In the genomic region with DNA sequence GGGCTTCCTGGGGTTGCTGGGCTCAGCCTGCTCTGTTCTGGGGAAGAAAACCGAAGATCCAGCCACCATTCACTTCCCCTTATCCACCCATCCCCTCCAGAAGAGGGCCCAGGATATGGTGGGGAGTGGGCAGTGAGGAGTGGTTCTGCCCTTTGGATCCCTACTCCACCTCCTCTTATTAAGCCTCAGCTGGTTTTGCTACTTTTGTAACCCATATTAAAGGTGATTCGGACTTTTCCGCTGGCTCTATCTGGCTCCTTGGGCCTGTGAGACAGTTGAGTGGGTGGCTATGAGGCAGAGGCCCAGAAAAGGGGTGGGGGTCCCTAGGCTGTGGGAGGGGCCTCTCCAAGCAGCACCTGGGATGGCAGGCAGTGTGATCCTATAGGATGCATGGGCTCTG, we compare ENCODE assay signal across 1 cellular context.
TF ChIP-seq lines count a peak whose summit lies in the region.

No MANE protein-coding gene starts in this region.

TF ChIP-seq in K562, 482 proteins besides CTCF, POLR2A, EP300 and RAD21 (continued from another document):
- TF ChIP-seq POLR2AphosphoS2 (IDR thresholded peaks at IDR 0.05; ENCODE audit: low read length) (peak; percentile 51; the same call in 1 of the 2 replicates), PURB (CRISPR knock-in tag; IDR thresholded peaks at IDR 0.05; ENCODE audit: low read depth) (no peak)
- TF ChIP-seq, protein P1, sequence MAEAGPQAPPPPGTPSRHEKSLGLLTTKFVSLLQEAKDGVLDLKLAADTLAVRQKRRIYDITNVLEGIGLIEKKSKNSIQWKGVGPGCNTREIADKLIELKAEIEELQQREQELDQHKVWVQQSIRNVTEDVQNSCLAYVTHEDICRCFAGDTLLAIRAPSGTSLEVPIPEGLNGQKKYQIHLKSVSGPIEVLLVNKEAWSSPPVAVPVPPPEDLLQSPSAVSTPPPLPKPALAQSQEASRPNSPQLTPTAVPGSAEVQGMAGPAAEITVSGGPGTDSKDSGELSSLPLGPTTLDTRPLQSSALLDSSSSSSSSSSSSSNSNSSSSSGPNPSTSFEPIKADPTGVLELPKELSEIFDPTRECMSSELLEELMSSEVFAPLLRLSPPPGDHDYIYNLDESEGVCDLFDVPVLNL (CRISPR knock-in tag; IDR thresholded peaks at IDR 0.05; ENCODE audit: low read depth), result no peak
- TF ChIP-seq, protein P2, sequence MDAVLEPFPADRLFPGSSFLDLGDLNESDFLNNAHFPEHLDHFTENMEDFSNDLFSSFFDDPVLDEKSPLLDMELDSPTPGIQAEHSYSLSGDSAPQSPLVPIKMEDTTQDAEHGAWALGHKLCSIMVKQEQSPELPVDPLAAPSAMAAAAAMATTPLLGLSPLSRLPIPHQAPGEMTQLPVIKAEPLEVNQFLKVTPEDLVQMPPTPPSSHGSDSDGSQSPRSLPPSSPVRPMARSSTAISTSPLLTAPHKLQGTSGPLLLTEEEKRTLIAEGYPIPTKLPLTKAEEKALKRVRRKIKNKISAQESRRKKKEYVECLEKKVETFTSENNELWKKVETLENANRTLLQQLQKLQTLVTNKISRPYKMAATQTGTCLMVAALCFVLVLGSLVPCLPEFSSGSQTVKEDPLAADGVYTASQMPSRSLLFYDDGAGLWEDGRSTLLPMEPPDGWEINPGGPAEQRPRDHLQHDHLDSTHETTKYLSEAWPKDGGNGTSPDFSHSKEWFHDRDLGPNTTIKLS (IDR thresholded peaks at IDR 0.05; ENCODE audit: borderline replicate concordance, low read depth), result no peak
- TF ChIP-seq, protein P3, sequence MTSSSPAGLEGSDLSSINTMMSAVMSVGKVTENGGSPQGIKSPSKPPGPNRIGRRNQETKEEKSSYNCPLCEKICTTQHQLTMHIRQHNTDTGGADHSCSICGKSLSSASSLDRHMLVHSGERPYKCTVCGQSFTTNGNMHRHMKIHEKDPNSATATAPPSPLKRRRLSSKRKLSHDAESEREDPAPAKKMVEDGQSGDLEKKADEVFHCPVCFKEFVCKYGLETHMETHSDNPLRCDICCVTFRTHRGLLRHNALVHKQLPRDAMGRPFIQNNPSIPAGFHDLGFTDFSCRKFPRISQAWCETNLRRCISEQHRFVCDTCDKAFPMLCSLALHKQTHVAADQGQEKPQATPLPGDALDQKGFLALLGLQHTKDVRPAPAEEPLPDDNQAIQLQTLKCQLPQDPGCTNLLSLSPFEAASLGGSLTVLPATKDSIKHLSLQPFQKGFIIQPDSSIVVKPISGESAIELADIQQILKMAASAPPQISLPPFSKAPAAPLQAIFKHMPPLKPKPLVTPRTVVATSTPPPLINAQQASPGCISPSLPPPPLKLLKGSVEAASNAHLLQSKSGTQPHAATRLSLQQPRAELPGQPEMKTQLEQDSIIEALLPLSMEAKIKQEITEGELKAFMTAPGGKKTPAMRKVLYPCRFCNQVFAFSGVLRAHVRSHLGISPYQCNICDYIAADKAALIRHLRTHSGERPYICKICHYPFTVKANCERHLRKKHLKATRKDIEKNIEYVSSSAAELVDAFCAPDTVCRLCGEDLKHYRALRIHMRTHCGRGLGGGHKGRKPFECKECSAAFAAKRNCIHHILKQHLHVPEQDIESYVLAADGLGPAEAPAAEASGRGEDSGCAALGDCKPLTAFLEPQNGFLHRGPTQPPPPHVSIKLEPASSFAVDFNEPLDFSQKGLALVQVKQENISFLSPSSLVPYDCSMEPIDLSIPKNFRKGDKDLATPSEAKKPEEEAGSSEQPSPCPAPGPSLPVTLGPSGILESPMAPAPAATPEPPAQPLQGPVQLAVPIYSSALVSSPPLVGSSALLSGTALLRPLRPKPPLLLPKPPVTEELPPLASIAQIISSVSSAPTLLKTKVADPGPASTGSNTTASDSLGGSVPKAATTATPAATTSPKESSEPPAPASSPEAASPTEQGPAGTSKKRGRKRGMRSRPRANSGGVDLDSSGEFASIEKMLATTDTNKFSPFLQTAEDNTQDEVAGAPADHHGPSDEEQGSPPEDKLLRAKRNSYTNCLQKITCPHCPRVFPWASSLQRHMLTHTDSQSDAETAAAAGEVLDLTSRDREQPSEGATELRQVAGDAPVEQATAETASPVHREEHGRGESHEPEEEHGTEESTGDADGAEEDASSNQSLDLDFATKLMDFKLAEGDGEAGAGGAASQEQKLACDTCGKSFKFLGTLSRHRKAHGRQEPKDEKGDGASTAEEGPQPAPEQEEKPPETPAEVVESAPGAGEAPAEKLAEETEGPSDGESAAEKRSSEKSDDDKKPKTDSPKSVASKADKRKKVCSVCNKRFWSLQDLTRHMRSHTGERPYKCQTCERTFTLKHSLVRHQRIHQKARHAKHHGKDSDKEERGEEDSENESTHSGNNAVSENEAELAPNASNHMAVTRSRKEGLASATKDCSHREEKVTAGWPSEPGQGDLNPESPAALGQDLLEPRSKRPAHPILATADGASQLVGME (CRISPR knock-in tag; IDR thresholded peaks at IDR 0.05), result no peak
